23 cellular contexts compared by ENCODE assay signal in the genomic region with DNA sequence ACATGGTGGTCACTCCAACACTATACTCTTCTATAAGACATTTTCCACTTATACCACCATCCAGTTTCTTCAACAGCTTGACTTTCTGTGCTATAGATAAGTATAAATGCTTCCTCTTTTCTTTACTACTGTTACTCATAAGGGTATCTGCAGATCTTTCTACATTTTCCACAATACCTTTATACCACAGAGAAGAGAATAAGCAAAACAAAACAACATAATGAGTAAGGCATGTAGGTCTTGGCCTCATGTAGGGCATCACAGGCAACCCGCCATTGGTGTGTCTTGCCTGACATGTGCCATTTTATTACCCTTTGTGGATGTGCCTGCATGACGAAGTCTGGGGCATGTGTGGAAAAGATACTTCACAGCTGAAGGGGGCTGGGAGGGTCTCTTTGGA.
DNase-seq lines count a peak whose midpoint lies in the region; ATAC-seq, FAIRE-seq and TF ChIP-seq lines count a peak whose summit lies in the region.
"Had no signal": no experiment of that assay in that cellular context is flagged by ENCODE, and none has a peak within 500 bp of the region (broad histone marks: within the 10 kb centered on the region; RNA-seq: fewer than 3 reads in every experiment).

No MANE protein-coding gene starts in this region.

- peak; percentile 46 for FAIRE-seq in GM18507 (lab: Jason Lieb, UNC)
- FAIRE-seq: endometrium, keratinocyte, small intestine had no signal

- H3K4me3 Mint-ChIP-seq in activated T-helper 17 cell treated with anti-CD3 and anti-CD28 coated beads, Interleukin-2, amount 50 U/mL, for 72 hours = no peak overlapping the region
- H3K4me3 Mint-ChIP-seq: activated naive CD4-positive, alpha-beta T cell treated with anti-CD3 and anti-CD28 coated beads, Interleukin-2, amount 50 U/mL, for 24 hours; natural killer cell; T-helper 1 cell treated with Interleukin-12 subunit alpha and Interleukin-12 subunit beta and Interleukin-4 antibody, amounts not matched to agents 30 μg/mL and 1 μg/mL, for 36 hours had no signal

- H3K27ac Mint-ChIP-seq in activated T-helper 17 cell treated with anti-CD3 and anti-CD28 coated beads, Interleukin-2, amount 50 U/mL, for 72 hours = peak overlapping the region; percentile 25
- H3K27ac Mint-ChIP-seq: activated naive CD4-positive, alpha-beta T cell treated with anti-CD3 and anti-CD28 coated beads, Interleukin-2, amount 50 U/mL, for 24 hours; natural killer cell; T-helper 1 cell treated with Interleukin-12 subunit alpha and Interleukin-12 subunit beta and Interleukin-4 antibody, amounts not matched to agents 30 μg/mL and 1 μg/mL, for 36 hours had no signal

- peaks cover 17% of the 10 kb centered on the region for H3K4me1 Mint-ChIP-seq in activated T-helper 17 cell treated with anti-CD3 and anti-CD28 coated beads, Interleukin-2, amount 50 U/mL, for 72 hours
- H3K4me1 Mint-ChIP-seq: natural killer cell had no signal

- no peaks in the 10 kb centered on the region for H3K36me3 Mint-ChIP-seq in activated T-helper 17 cell treated with anti-CD3 and anti-CD28 coated beads, Interleukin-2, amount 50 U/mL, for 72 hours (ENCODE audit: low read depth)
- H3K36me3 Mint-ChIP-seq: activated naive CD4-positive, alpha-beta T cell treated with anti-CD3 and anti-CD28 coated beads, Interleukin-2, amount 50 U/mL, for 24 hours; natural killer cell had no signal

- DNase-seq in GM18507 (ENCODE audit: extremely low spot score, insufficient read length, low read depth) (no peak), GM20000 (ENCODE audit: low spot score) (no peak), UCSD-AML1 (lab: John Stamatoyannopoulos, UW; ENCODE audit: unreplicated experiment) (no peak)
- DNase-seq: activated CD8-positive, alpha-beta memory T cell treated with anti-CD3 and anti-CD28 coated beads, Interleukin-2, amount 50 U/mL, for 48 hours; AML-193; hippocampal formation; natural killer cell; NCI-H1436 treated with DMSO at 0.1 percent for 48 hours; NCI-H226; NK-92 treated with Interleukin-12 subunit alpha and Interleukin-12 subunit beta, amount 100 ng/mL, for 24 hours; small intestine; stimulated activated CD4-positive, alpha-beta T cell treated with anti-CD3 and anti-CD28 coated beads, Interleukin-4, amount 100 ng/mL, for 4 hours; stimulated activated CD8-positive, alpha-beta memory T cell treated with anti-CD3 and anti-CD28 coated beads, Interleukin-4, amount 100 ng/mL, for 48 hours; thyroid gland had no signal

- H3K27me3 Mint-ChIP-seq in activated T-helper 17 cell treated with anti-CD3 and anti-CD28 coated beads, Interleukin-2, amount 50 U/mL, for 72 hours = no peaks in the 10 kb centered on the region

- peak; percentile 74 for ATAC-seq in HG02610 (IDR thresholded peaks at IDR 0.05; ENCODE audit: unreplicated experiment)
- peak; percentile 32 for ATAC-seq in HG03558 (IDR thresholded peaks at IDR 0.05; ENCODE audit: extremely low read depth, unreplicated experiment)
- ATAC-seq in activated T-helper 17 cell treated with anti-CD3 and anti-CD28 coated beads, Interleukin-2, amount 50 U/mL, for 72 hours (replicated peaks) = peak; percentile 57
- no peak for ATAC-seq in HG02840 (IDR thresholded peaks at IDR 0.05; ENCODE audit: low FRiP score, unreplicated experiment)
- ATAC-seq: Right ventricle myocardium inferior had no signal

- no peak for TF ChIP-seq CTCF in GM20000 (IDR thresholded peaks at IDR 0.05; ENCODE audit: extremely low read depth, missing control alignments)

- H3K9me3 Mint-ChIP-seq in activated T-helper 17 cell treated with anti-CD3 and anti-CD28 coated beads, Interleukin-2, amount 50 U/mL, for 72 hours = no peaks in the 10 kb centered on the region
- H3K9me3 Mint-ChIP-seq: activated naive CD4-positive, alpha-beta T cell treated with anti-CD3 and anti-CD28 coated beads, Interleukin-2, amount 50 U/mL, for 24 hours; natural killer cell had no signal
